9 cellular contexts compared by ENCODE assay signal in genomic region chr9:137000177-137000930, GRCh38. TPM values are rescaled to one million over a fixed set of nuclear protein-coding genes. Genes with fewer than 3 reads are reported as not detected.
DNase-seq lines count a peak whose midpoint lies in the region; ATAC-seq and TF ChIP-seq lines count a peak whose summit lies in the region.
"Had no signal": no experiment of that assay in that cellular context is flagged by ENCODE, and none has a peak within 500 bp of the region (broad histone marks: within the 10 kb centered on the region; RNA-seq: fewer than 3 reads in every experiment).

No MANE protein-coding gene starts in this region.

- H3K27me3 Mint-ChIP-seq in T-helper 17 cell = no peaks in the 10 kb centered on the region

- no peak overlapping the region for H3K4me3 ChIP-seq in mucosa of descending colon
- no peak overlapping the region for H3K4me3 ChIP-seq in right cardiac atrium (ENCODE audit: low read length)

- no peaks in the 10 kb centered on the region for H3K36me3 Mint-ChIP-seq in T-helper 17 cell (ENCODE audit: low read depth)
- H3K36me3 Mint-ChIP-seq: brain had no signal

- H3K4me1 ChIP-seq in mucosa of descending colon (ENCODE audit: low read depth) (peaks cover 22% of the 10 kb centered on the region), right cardiac atrium (ENCODE audit: control insufficient read depth, insufficient read depth, low read length) (no peaks in the 10 kb centered on the region)

- H3K27ac Mint-ChIP-seq in T-helper 17 cell = peak overlapping the region; percentile 61
- H3K27ac Mint-ChIP-seq: brain had no signal

- H3K27ac ChIP-seq in right cardiac atrium (ENCODE audit: low read length) = no peak overlapping the region

- H3K4me1 Mint-ChIP-seq in T-helper 17 cell = peaks cover 25% of the 10 kb centered on the region
- H3K4me1 Mint-ChIP-seq: brain had no signal

- H3K36me3 ChIP-seq in mucosa of descending colon (ENCODE audit: low read depth) = no peaks in the 10 kb centered on the region

- intact Hi-C loops in mucosa of descending colon (cut with DNase I, micrococcal nuclease) = no loop called here
- intact Hi-C loops in right cardiac atrium (cut with DNase I) = no loop called here

- no peaks in the 10 kb centered on the region for H3K9me3 ChIP-seq in T-helper 17 cell (ENCODE audit: control insufficient read depth, low read length, poor library complexity, severe bottlenecking)
- peaks cover 5% of the 10 kb centered on the region for H3K9me3 ChIP-seq in mucosa of descending colon
- H3K9me3 ChIP-seq in right cardiac atrium (ENCODE audit: control insufficient read depth, low read length) = no peaks in the 10 kb centered on the region

- ATAC-seq in GM18520 (IDR thresholded peaks at IDR 0.05; ENCODE audit: unreplicated experiment) (peak; percentile 79), HG03066 (IDR thresholded peaks at IDR 0.05; ENCODE audit: low read depth, unreplicated experiment) (peak; percentile 80), T-helper 17 cell (peak; percentile 54), mucosa of descending colon (peak; percentile 22), right cardiac atrium (no peak)

- no peak for TF ChIP-seq CTCF in mucosa of descending colon (IDR thresholded peaks at IDR 0.05)

- WGBS in right cardiac atrium = 71% methylated on average over 10 of the region's 10 CpGs

- peak; percentile 48 for DNase-seq in A172 (ENCODE audit: low spot score)
- DNase-seq in T-helper 17 cell = no peak
- no peak for DNase-seq in mucosa of descending colon
- no peak for DNase-seq in DMS53 treated with DMSO at 0.1 percent for 48 hours (lab: John Stamatoyannopoulos, UW; ENCODE audit: unreplicated experiment)
- no peak for DNase-seq in right cardiac atrium
- DNase-seq in NCI-H524 treated with DMSO at 0.1 percent for 48 hours (lab: John Stamatoyannopoulos, UW) = no peak

- no peaks in the 10 kb centered on the region for H3K27me3 ChIP-seq in right cardiac atrium (ENCODE audit: control insufficient read depth, insufficient read depth)

- peak overlapping the region; percentile 69 for H3K4me3 Mint-ChIP-seq in T-helper 17 cell
- H3K4me3 Mint-ChIP-seq: brain had no signal

RNA-seq across cellular contexts. Expression of gene CLIC3, which starts 4.0 kb away (rescaled TPM):
- total RNA-seq in A172 (2014; rRNA removed; shearing (Covaris generic)) = 126 and 133 TPM in 2 replicates
- total RNA-seq in T-helper 17 cell (1 to 10 TPM; 1.9 to 2.1 TPM), mucosa of descending colon (1 to 10 TPM in 1 of 3 donors, under 1 TPM in 2; 0.82 to 1.9 (median 0.99) TPM), right cardiac atrium (1 to 10 TPM; 2.8 to 6.2 (median 4.8) TPM)
- polyA plus RNA-seq in right cardiac atrium = 6.2 TPM

RNA-seq across cellular contexts. Expression of gene PAXX, which starts 8.1 kb away (rescaled TPM):
- total RNA-seq in A172 (2014; rRNA removed; shearing (Covaris generic)) = 104 and 109 TPM in 2 replicates
- total RNA-seq in T-helper 17 cell = 10 to 100 TPM; 85.7 to 89.9 TPM
- total RNA-seq in mucosa of descending colon = 10 to 100 TPM; 32.0 to 39.9 (median 34.1) TPM
- total RNA-seq in right cardiac atrium = 10 to 100 TPM; 24.8 to 30.4 (median 27.6) TPM
- polyA plus RNA-seq in right cardiac atrium = 44.5 TPM

RNA-seq across cellular contexts. Expression of gene LCNL1, which starts 17.6 kb away (rescaled TPM):
- total RNA-seq in A172 (2014; rRNA removed; shearing (Covaris generic)) = 0.26 TPM in 1 of 2 replicates, not detected in the other
- total RNA-seq in T-helper 17 cell (1 to 10 TPM in 1 of 2 donors, under 1 TPM in 1; 0.96 to 2.9 TPM), mucosa of descending colon (under 1 TPM in 2 of 3 donors, not detected in 1; 0.17 to 0.76 TPM), right cardiac atrium (10 to 100 TPM in 2 of 4 donors, 1 to 10 TPM in 2; 4.3 to 16.7 (median 9.7) TPM)
- 2.4 TPM for polyA plus RNA-seq in right cardiac atrium

RNA-seq across cellular contexts. Expression of gene PTGDS, which starts 23.1 kb away (rescaled TPM):
- 1.6 TPM in 1 of 2 replicates, not detected in the other for total RNA-seq in A172 (2014; rRNA removed; shearing (Covaris generic))
- total RNA-seq in T-helper 17 cell (100 to 1,000 TPM in 1 of 2 donors, 10 to 100 TPM in 1; 21.4 to 166 TPM), mucosa of descending colon (10 to 100 TPM in 2 of 3 donors, 1 to 10 TPM in 1; 2.5 to 45.4 (median 16.1) TPM), right cardiac atrium (1,000 to 10,000 TPM; 3,127 to 5,556 (median 4,402) TPM)
- 6,981 TPM for polyA plus RNA-seq in right cardiac atrium

RNA-seq across cellular contexts. Expression of gene ABCA2, which starts 27.7 kb away (rescaled TPM):
- total RNA-seq in A172 (2014; rRNA removed; shearing (Covaris generic)) = 32.3 and 33.5 TPM in 2 replicates
- total RNA-seq in T-helper 17 cell (100 to 1,000 TPM; 120 to 131 TPM), mucosa of descending colon (10 to 100 TPM; 20.1 to 77.2 (median 48.0) TPM), right cardiac atrium (10 to 100 TPM; 32.2 to 42.4 (median 39.3) TPM)
- 40.4 TPM for polyA plus RNA-seq in right cardiac atrium

Comparison
In these comparisons a context has a peak if more than half of its experiments do, and no peak if none do; other contexts are left out.
1. ATAC-seq: peak in GM18520 (single experiment), HG03066 (single experiment), T-helper 17 cell (single experiment) and mucosa of descending colon (single experiment); none in right cardiac atrium (0 of 2).
2. RNA of gene CLIC3, which starts 4.0 kb away (total RNA-seq): 126 to 133 TPM in A172; 2.8 to 6.2 TPM in right cardiac atrium, 1.9 to 2.1 TPM in T-helper 17 cell and 0.82 to 1.9 TPM in mucosa of descending colon; every median in the first group is over 10 times any median in the second.